In the genomic region with DNA sequence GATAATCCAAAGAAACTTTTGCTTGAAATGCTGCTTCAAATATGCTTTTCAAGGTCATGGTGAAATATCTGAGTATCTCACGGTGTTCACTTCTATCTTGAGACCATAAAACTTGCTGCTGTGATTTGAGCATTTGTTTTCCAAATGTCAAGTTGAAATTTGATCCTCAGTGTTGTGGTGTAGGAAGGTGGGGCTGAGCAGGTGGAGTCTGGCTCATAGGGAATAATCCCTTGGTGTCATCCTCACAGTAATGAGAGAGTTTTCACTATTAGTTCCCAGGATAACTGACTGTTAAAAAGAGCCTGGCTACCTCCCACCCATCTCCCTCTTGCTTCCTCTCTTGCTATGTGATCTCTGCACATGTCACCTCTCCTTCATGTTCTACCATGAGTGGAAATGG, we compare ENCODE assay signal across 30 cellular contexts.
"Had no signal": no experiment of that assay in that cellular context is flagged by ENCODE, and none has a peak within 500 bp of the region (broad histone marks: within the 10 kb centered on the region; RNA-seq: fewer than 3 reads in every experiment).

No MANE protein-coding gene starts in this region.

- H3K27me3 ChIP-seq: breast epithelium, esophagus muscularis mucosa, heart right ventricle, left lung, neural progenitor cell, stomach, thyroid gland, upper lobe of left lung, vagina had no signal

- H3K79me2 ChIP-seq: parathyroid adenoma had no signal

- H2AFZ ChIP-seq: neural progenitor cell, parathyroid adenoma had no signal

- H3K4me2 ChIP-seq: neural progenitor cell, smooth muscle cell had no signal

- H3K4me3 ChIP-seq: breast epithelium, esophagus muscularis mucosa, heart right ventricle, left lung, lower lobe of right lung, neural progenitor cell, psoas muscle, smooth muscle cell, stomach, thyroid gland, upper lobe of left lung, vagina had no signal

- H3K36me3 ChIP-seq: breast epithelium, esophagus muscularis mucosa, heart right ventricle, left lung, lower lobe of right lung, neural progenitor cell, stomach, thyroid gland, upper lobe of left lung, vagina had no signal

- H3K9me3 ChIP-seq: breast epithelium, esophagus muscularis mucosa, left lung, lower lobe of right lung, psoas muscle, thyroid gland, upper lobe of left lung, vagina had no signal

- H3K9ac ChIP-seq: neural progenitor cell, parathyroid adenoma had no signal

- H3K4me1 ChIP-seq: breast epithelium, esophagus muscularis mucosa, heart right ventricle, left lung, lower lobe of right lung, parathyroid adenoma, psoas muscle, stomach, thyroid gland, upper lobe of left lung, vagina had no signal

- H3K27ac ChIP-seq: breast epithelium, esophagus muscularis mucosa, heart right ventricle, left lung, lower lobe of right lung, neural progenitor cell, parathyroid adenoma, psoas muscle, stomach, thyroid gland, upper lobe of left lung, vagina had no signal

- ATAC-seq: activated CD4-positive, alpha-beta T cell treated with anti-CD3 and anti-CD28 coated beads for 36 hours; activated CD8-positive, alpha-beta memory T cell treated with anti-CD3 and anti-CD28 coated beads, Interleukin-2, amount 10 ng/mL, durations not matched to agents 7 days and 5 days; activated CD8-positive, alpha-beta T cell treated with anti-CD3 and anti-CD28 coated beads, Interleukin-2, amount 10 ng/mL, durations not matched to agents 7 days and 5 days; activated naive CD4-positive, alpha-beta T cell treated with anti-CD3 and anti-CD28 coated beads, Interleukin-2, amount 50 U/mL, for 72 hours; activated T-cell treated with anti-CD3 and anti-CD28 coated beads, Interleukin-2, amount 50 U/mL, for 72 hours; heart right ventricle; left lung; lower lobe of right lung; natural killer cell; psoas muscle; stimulated activated naive B cell treated with anti-CD40 and anti-IgM and Interleukin-4, amounts not matched to agents 10 μg/mL and 1 μg/mL and 100 μg/mL, for 72 hours had no signal

- DNase-seq: activated CD4-positive, alpha-beta T cell treated with anti-CD3 and anti-CD28 coated beads for 36 hours; activated CD4-positive, CD25-positive, alpha-beta regulatory T cell; activated CD8-positive, alpha-beta memory T cell treated with anti-CD3 and anti-CD28 coated beads, Interleukin-2, amount 10 ng/mL, durations not matched to agents 7 days and 5 days; activated CD8-positive, alpha-beta T cell treated with anti-CD3 and anti-CD28 coated beads, Interleukin-2, amount 10 ng/mL, durations not matched to agents 7 days and 5 days; activated naive CD4-positive, alpha-beta T cell; activated T-cell treated with anti-CD3 and anti-CD28 coated beads, Interleukin-2, amount 50 U/mL, for 72 hours; central memory CD4-positive, alpha-beta T cell; endodermal cell; foreskin melanocyte; heart right ventricle; left lung; lower lobe of right lung; mesenchymal stem cell; natural killer cell; occipital lobe; psoas muscle; stimulated activated CD4-positive, alpha-beta T cell treated with anti-CD3 and anti-CD28 coated beads, Interleukin-1b, Interleukin-23, amount 100 ng/mL, for 48 hours; stimulated activated CD4-positive, alpha-beta T cell treated with anti-CD3 and anti-CD28 coated beads, Interleukin-4, amount 100 ng/mL, for 4 hours; stimulated activated CD8-positive, alpha-beta memory T cell treated with anti-CD3 and anti-CD28 coated beads, Interleukin-4, amount 100 ng/mL, for 48 hours; stimulated activated naive B cell treated with anti-CD40 and anti-IgM and Interleukin-4, amounts not matched to agents 10 μg/mL and 1 μg/mL and 100 μg/mL, for 72 hours; stomach; thyroid gland; upper lobe of left lung had no signal
